Comparison of ENCODE assay signal across 14 cellular contexts in genomic region chr2:238449909-238450417, GRCh38. TPM values are rescaled to one million over a fixed set of nuclear protein-coding genes. Genes with fewer than 3 reads are reported as not detected.
DNase-seq lines count a peak whose midpoint lies in the region; ATAC-seq, FAIRE-seq and TF ChIP-seq lines count a peak whose summit lies in the region.
"Had no signal": no experiment of that assay in that cellular context is flagged by ENCODE, and none has a peak within 500 bp of the region (broad histone marks: within the 10 kb centered on the region; RNA-seq: fewer than 3 reads in every experiment).

No MANE protein-coding gene starts in this region.

- H3K9me3 ChIP-seq in HepG2 (ENCODE audit: low read length) (no peaks in the 10 kb centered on the region), thyroid gland (no peaks in the 10 kb centered on the region), small intestine (ENCODE audit: control insufficient read depth, low read depth) (no peaks in the 10 kb centered on the region)

- H3K4me2 ChIP-seq in HepG2 (ENCODE audit: low read depth, low read length) = peak overlapping the region; percentile 33

- CTCF ChIA-PET in HepG2 (lab: Yijun Ruan, JAX; ENCODE audit: low intra/inter-chr PET ratio, low total read pairs) = no interaction called here

- H4K20me1 ChIP-seq in HepG2 (ENCODE audit: insufficient read depth, low read length) = no peaks in the 10 kb centered on the region

- DNase-seq in NCI-H2196 (lab: John Stamatoyannopoulos, UW; ENCODE audit: unreplicated experiment) (peak; percentile 12), NCI-H2196 treated with DMSO at 0.1 percent for 48 hours (lab: John Stamatoyannopoulos, UW; ENCODE audit: unreplicated experiment) (no peak), brain microvascular endothelial cell (no peak), HepG2 (ENCODE audit: low spot score) (peak; percentile 98), thyroid gland (peak; percentile 18 to 22), small intestine (no peak)
- DNase-seq: 8988T; activated CD4-positive, CD25-positive, alpha-beta regulatory T cell; activated naive CD8-positive, alpha-beta T cell treated with anti-CD3 and anti-CD28 coated beads, Interleukin-2, amount 10 ng/mL, durations not matched to agents 7 days and 5 days; erythroblast; GF-D8; NCI-H748 treated with DMSO at 0.1 percent for 48 hours had no signal

- no peak overlapping the region for H2AFZ ChIP-seq in HepG2 (ENCODE audit: low read length)

- peak; percentile 82 to 83; a peak in 2 of 4 replicates for TF ChIP-seq EP300 in HepG2 (IDR thresholded peaks at IDR 0.05; ENCODE audit: low read depth in 2 of 2, low read length in 2 of 2)
- peak; percentile 86 for TF ChIP-seq EP300 in HepG2 (CRISPR knock-in tag; IDR thresholded peaks at IDR 0.05; ENCODE audit: borderline replicate concordance)

- H3K27ac ChIP-seq in brain microvascular endothelial cell (peak overlapping the region; percentile 4), HepG2 (ENCODE audit: extremely low read length, insufficient read depth, low read length) (peak overlapping the region; percentile 89), thyroid gland (no peak overlapping the region), small intestine (ENCODE audit: low read depth in 1 of 2, low read length in 1 of 2) (no peak overlapping the region)

- WGBS in HepG2 (ENCODE audit: low lambda C conversion rate) = 7% methylated on average over 9 of the region's 9 CpGs
- 88 to 92% methylated on average over 9 of the region's 9 CpGs for WGBS in thyroid gland, 2 donors
- WGBS in small intestine, 3 donors = 80 to 93% (median 90%) methylated on average over 9 of the region's 9 CpGs

- no peaks in the 10 kb centered on the region for H3K27me3 ChIP-seq in brain microvascular endothelial cell (replicated peaks)
- no peaks in the 10 kb centered on the region for H3K27me3 ChIP-seq in HepG2 (ENCODE audit: control insufficient read depth in 1 of 2, insufficient read depth in 2 of 2, low read length in 2 of 2)
- H3K27me3 ChIP-seq in thyroid gland = no peaks in the 10 kb centered on the region
- H3K27me3 ChIP-seq in small intestine (ENCODE audit: control insufficient read depth in 2 of 2, insufficient read depth in 2 of 2, low read length in 2 of 2) = no peaks in the 10 kb centered on the region

- peak; percentile 98 for ATAC-seq in HepG2
- no peak for ATAC-seq in HG02763 (IDR thresholded peaks at IDR 0.05; ENCODE audit: unreplicated experiment)
- no peak for ATAC-seq in GM21390 (IDR thresholded peaks at IDR 0.05; ENCODE audit: unreplicated experiment)

- peak in 1 of 2 experiments; percentile 52; a peak in 2 of 4 replicates for TF ChIP-seq POLR2A in HepG2 (IDR thresholded peaks at IDR 0.05; ENCODE audit: insufficient read depth in 1 of 2, low read depth in 2 of 2, low read length in 2 of 2)
- TF ChIP-seq POLR2A in thyroid gland (IDR thresholded peaks at IDR 0.05) = no peak

- POLR2A ChIA-PET in HepG2 (lab: Yijun Ruan, JAX) = interaction anchor here (0.6 to 2.3 kb wide), 6 partner anchors 8 to 46 kb away, joined by 3 to 11 read pairs (median 4); no protein-coding TSS in a partner anchor

- BruUV-seq in HepG2 (replicated peaks; lab: Mats Ljungman, UMichigan) = no TSS peak

- TF ChIP-seq CTCF in brain microvascular endothelial cell (IDR thresholded peaks at IDR 0.05; ENCODE audit: low read depth, low read length, missing control alignments) (no peak), HepG2 (CRISPR knock-in tag; IDR thresholded peaks at IDR 0.05) (peak; percentile 58), thyroid gland (IDR thresholded peaks at IDR 0.05) (no peak)

- H3K4me3 ChIP-seq in brain microvascular endothelial cell (ENCODE audit: low read depth, low read length) (no peak overlapping the region), HepG2 (replicated peaks in 1 of 3; ENCODE audit: insufficient read depth in 1 of 3, low read depth in 2 of 3, low read length in 3 of 3) (no peak overlapping the region; a peak in 1 of 6 replicates), thyroid gland (replicated peaks in 1 of 3) (no peak overlapping the region), small intestine (ENCODE audit: low read depth in 1 of 2, low read length in 2 of 2) (no peak overlapping the region)

- peak; percentile 56; the same call in 1 of the 2 replicates for TF ChIP-seq RAD21 in HepG2 (CRISPR knock-in tag; IDR thresholded peaks at IDR 0.05)

- H3K79me2 ChIP-seq in HepG2 (ENCODE audit: insufficient read depth, low read length) = peaks cover 21% of the 10 kb centered on the region

- H3K36me3 ChIP-seq in brain microvascular endothelial cell (replicated peaks) = peaks cover 71% of the 10 kb centered on the region
- peaks cover 37 to 64% of the 10 kb centered on the region in 2 experiments for H3K36me3 ChIP-seq in HepG2 (replicated peaks in 1 of 2; ENCODE audit: control insufficient read depth in 1 of 2, insufficient read depth in 2 of 2, low read length in 2 of 2)
- H3K36me3 ChIP-seq in thyroid gland = peaks cover 23 to 33% of the 10 kb centered on the region in 2 donors
- peaks cover 5 to 34% of the 10 kb centered on the region in 2 donors for H3K36me3 ChIP-seq in small intestine (ENCODE audit: control insufficient read depth in 2 of 2, insufficient read depth in 2 of 2, low read length in 2 of 2)

- intact Hi-C loops in HepG2 (cut with micrococcal nuclease; ENCODE audit: unreplicated experiment) = loop anchor here (1.0 to 10.0 kb wide), 2 partner anchors 9 to 385 kb away; partner anchors contain the start of gene SCLY
- intact Hi-C loops in thyroid gland (cut with DNase I) = no loop called here

- FAIRE-seq in HepG2 (lab: Jason Lieb, UNC) = peak; percentile 99
- FAIRE-seq in small intestine (lab: Jason Lieb, UNC) = no peak

- peak overlapping the region; percentile 62 for H3K9ac ChIP-seq in HepG2 (ENCODE audit: insufficient read depth, low read depth, low read length)

- H3K4me1 ChIP-seq in HepG2 (ENCODE audit: insufficient read depth, low read length) (peaks cover 39% of the 10 kb centered on the region), thyroid gland (no peaks in the 10 kb centered on the region), small intestine (ENCODE audit: control insufficient read depth in 2 of 2, insufficient read depth in 1 of 2, low read depth in 1 of 2, low read length in 1 of 2) (no peaks in the 10 kb centered on the region)

- in situ Hi-C loops in brain microvascular endothelial cell (cut with HindIII; ENCODE audit: low pct_ligation_motif_present, low sequenced_read_pairs) (loop anchor here (25.0 kb wide), 1 partner anchor 88 kb away; no protein-coding TSS in a partner anchor), HepG2 (cut with HindIII; ENCODE audit: extremely low pct_ligation_motif_present, low pct_unique_long_range_greater_than_20kb) (no loop called here)

TF ChIP-seq in HepG2, 621 proteins besides CTCF, POLR2A, EP300 and RAD21 (continues in another document):
- TF ChIP-seq ZNF639 (CRISPR knock-in tag; conservative IDR thresholded peaks at IDR 0.05) = peak; percentile 74; the same call in 1 of the 2 replicates
- peak; percentile 91; the same call in 1 of the 2 replicates for TF ChIP-seq ZNF816 (CRISPR knock-in tag; IDR thresholded peaks at IDR 0.05; ENCODE audit: borderline replicate concordance)
- peak; percentile 43; the same call in 1 of the 2 replicates for TF ChIP-seq SP4 (CRISPR knock-in tag; IDR thresholded peaks at IDR 0.05)
- peak; percentile 99 for TF ChIP-seq ZNF501 (CRISPR knock-in tag; IDR thresholded peaks at IDR 0.05)
- TF ChIP-seq ZNF644 (CRISPR knock-in tag; IDR thresholded peaks at IDR 0.05; ENCODE audit: low read depth) = peak; percentile 98
- TF ChIP-seq GTF3A (CRISPR knock-in tag; conservative IDR thresholded peaks at IDR 0.05) = no peak

RNA-seq across cellular contexts. Expression of gene ASB1, which starts 23.2 kb away (rescaled TPM):
- total RNA-seq in HepG2 (2016; rRNA removed; fragmentation: Illumina TruSeq; extraction: Trizol) (47.5 and 48.6 TPM in 2 replicates), thyroid gland (10 to 100 TPM; 12.4 to 19.5 (median 15.6) TPM)
- 36.1 and 38.8 TPM in 2 replicates for total RNA-seq in HepG2 (2016; cell fraction: cytosol; rRNA removed; fragmentation: Illumina TruSeq; extraction: Trizol; ENCODE audit: low read depth)
- total RNA-seq in HepG2 (2016; cell fraction: insoluble cytoplasmic fraction; rRNA removed; fragmentation: Illumina TruSeq; extraction: Trizol) = 42.9 and 49.7 TPM in 2 replicates
- 46.0 and 48.9 TPM in 2 replicates for total RNA-seq in HepG2 (2016; cell fraction: membrane; rRNA removed; fragmentation: Illumina TruSeq; extraction: Trizol)
- 36.1 and 43.2 TPM in 2 replicates for total RNA-seq in HepG2 (2016; cell fraction: nucleus; rRNA removed; fragmentation: Illumina TruSeq; extraction: Trizol)
- polyA plus RNA-seq in HepG2 (2011; rRNA removed) (45.6 and 49.2 TPM in 2 replicates), small intestine (10 to 100 TPM; 11.2 to 20.3 (median 14.3) TPM)
- 33.5 and 52.6 TPM in 2 replicates for polyA plus RNA-seq in HepG2 (2011; cell fraction: cytosol; rRNA removed)
- 151 and 167 TPM in 2 replicates for polyA plus RNA-seq in HepG2 (2011; cell fraction: nucleus; rRNA removed)
- polyA plus RNA-seq in HepG2 (2012) = 36.1 and 37.5 TPM in 2 replicates
- 39.0 and 42.6 TPM in 2 replicates for polyA plus RNA-seq in HepG2 (2016; cell fraction: cytosol; fragmentation: Illumina TruSeq; extraction: Trizol; ENCODE audit: low read depth)
- 48.6 and 51.7 TPM in 2 replicates for polyA plus RNA-seq in HepG2 (2016; cell fraction: insoluble cytoplasmic fraction; fragmentation: Illumina TruSeq; extraction: Trizol; ENCODE audit: low read depth)
- 45.0 and 48.7 TPM in 2 replicates for polyA plus RNA-seq in HepG2 (2016; cell fraction: membrane; fragmentation: Illumina TruSeq; extraction: Trizol; ENCODE audit: low read depth)
- 83.8 and 85.3 TPM in 2 replicates for polyA plus RNA-seq in HepG2 (2016; cell fraction: nucleus; fragmentation: Illumina TruSeq; extraction: Trizol; ENCODE audit: insufficient read depth, low read depth)
- 19.6 and 68.1 TPM in 2 replicates for polyA minus RNA-seq in HepG2 (2011; rRNA and poly(A)+ RNA removed; ENCODE audit: low replicate concordance)
- polyA minus RNA-seq in HepG2 (2011; cell fraction: cytosol; rRNA and poly(A)+ RNA removed) = 23.7 TPM in 2 replicates
- 45.2 and 49.1 TPM in 2 replicates for polyA minus RNA-seq in HepG2 (2011; cell fraction: nucleus; rRNA and poly(A)+ RNA removed)

Comparison
In these comparisons a context has a peak if more than half of its experiments do, and no peak if none do; other contexts are left out.
1. DNase-seq: peak in NCI-H2196 (single experiment), HepG2 (single experiment) and thyroid gland (2 of 2); none in NCI-H2196 treated with DMSO at 0.1 percent for 48 hours (single experiment), brain microvascular endothelial cell (single experiment) and small intestine (single experiment).
2. H3K27ac ChIP-seq: peak in brain microvascular endothelial cell (single experiment) and HepG2 (single experiment); none in thyroid gland (0 of 3) and small intestine (0 of 2).